ENCODE assay signal across 23 cellular contexts in genomic region chr1:55033215-55033614, GRCh38. TPM values are rescaled to one million over a fixed set of nuclear protein-coding genes. Genes with fewer than 3 reads are reported as not detected.
DNase-seq lines count a peak whose midpoint lies in the region; ATAC-seq, FAIRE-seq and TF ChIP-seq lines count a peak whose summit lies in the region.
"Had no signal": no experiment of that assay in that cellular context is flagged by ENCODE, and none has a peak within 500 bp of the region (broad histone marks: within the 10 kb centered on the region; RNA-seq: fewer than 3 reads in every experiment).

No MANE protein-coding gene starts in this region.

- H3K4me3 ChIP-seq in HepG2 (replicated peaks in 1 of 3; ENCODE audit: insufficient read depth in 1 of 3, low read depth in 2 of 3, low read length in 3 of 3) (peak overlapping the region in 1 of 3 experiments; percentile 34; a peak in 1 of 6 replicates), lower leg skin (ENCODE audit: low read depth, poor library complexity, severe bottlenecking) (no peak overlapping the region)
- H3K4me3 ChIP-seq: GM12878 had no signal

- peaks cover 80% of the 10 kb centered on the region for H3K4me1 Mint-ChIP-seq in nephron progenitor cell
- H3K4me1 Mint-ChIP-seq: CD8-positive, alpha-beta memory T cell had no signal

- POLR2A ChIA-PET in HepG2 (lab: Yijun Ruan, JAX), result interaction anchor here (1.4 kb wide), 1 partner anchor 11 kb away, joined by 5 read pairs; no protein-coding TSS in a partner anchor

- BruUV-seq in HepG2 (replicated peaks; lab: Mats Ljungman, UMichigan), result no TSS peak

- peak overlapping the region; percentile 64 for H3K4me2 ChIP-seq in HepG2 (ENCODE audit: low read depth, low read length)

- no peaks in the 10 kb centered on the region for H3K9me3 ChIP-seq in HepG2 (ENCODE audit: low read length)
- H3K9me3 ChIP-seq: BE2C had no signal

- H3K36me3 Mint-ChIP-seq in nephron progenitor cell (ENCODE audit: low read depth), result peaks cover 12% of the 10 kb centered on the region
- H3K36me3 Mint-ChIP-seq: CD4-positive, CD25-positive, alpha-beta regulatory T cell; CD8-positive, alpha-beta memory T cell had no signal

- in situ Hi-C loops in HepG2 (cut with HindIII; ENCODE audit: extremely low pct_ligation_motif_present, low pct_unique_long_range_greater_than_20kb), result no loop called here

- no peak for FAIRE-seq in HepG2 (lab: Jason Lieb, UNC)
- FAIRE-seq: A204.1, GM12878 had no signal

- peaks cover 18% of the 10 kb centered on the region for H3K27me3 Mint-ChIP-seq in nephron progenitor cell (ENCODE audit: low read depth, poor library complexity)

- 46% methylated on average over 8 of the region's 8 CpGs for WGBS in HepG2 (ENCODE audit: low lambda C conversion rate)
- 77 to 80% methylated on average over 8 of the region's 8 CpGs for WGBS in lower leg skin, 2 donors

- DNase-seq in HepG2 (ENCODE audit: low spot score) (no peak), nephron progenitor cell (no peak), lower leg skin (ENCODE audit: low spot score in 2 of 2) (no peak), sciatic nerve (ENCODE audit: low spot score) (no peak), NOMO-1 treated with dmso at 0.1 percent for 144 hours (lab: John Stamatoyannopoulos, UW; ENCODE audit: unreplicated experiment) (no peak)
- DNase-seq: ACHN; BE2C; C1 segment of cervical spinal cord; CD4-positive, CD25-positive, alpha-beta regulatory T cell; CD8-positive, alpha-beta memory T cell; COR-L47; DMS 273 treated with DMSO at 0.1 percent for 48 hours; DMS53; DND-41; EL; GOT3; H7 had no signal

- no peaks in the 10 kb centered on the region for H3K36me3 ChIP-seq in HepG2 (replicated peaks in 1 of 2; ENCODE audit: control insufficient read depth in 1 of 2, insufficient read depth in 2 of 2, low read length in 2 of 2)
- H3K36me3 ChIP-seq: BE2C had no signal

- no peak for TF ChIP-seq EP300 in HepG2 (IDR thresholded peaks at IDR 0.05; ENCODE audit: low read depth in 2 of 2, low read length in 2 of 2)
- no peak for TF ChIP-seq EP300 in HepG2 (CRISPR knock-in tag; IDR thresholded peaks at IDR 0.05; ENCODE audit: borderline replicate concordance)

- ATAC-seq in esophagus mucosa, result peak; percentile 12
- ATAC-seq in HepG2, result peak; percentile 9; the same call in 2 of the 3 replicates
- no peak for ATAC-seq in sciatic nerve
- no peak for ATAC-seq in HG03108 (IDR thresholded peaks at IDR 0.05; ENCODE audit: unreplicated experiment)
- ATAC-seq: GM12878, HCT116 had no signal

- no peak overlapping the region for H3K4me3 Mint-ChIP-seq in nephron progenitor cell
- H3K4me3 Mint-ChIP-seq: CD4-positive, CD25-positive, alpha-beta regulatory T cell; CD8-positive, alpha-beta memory T cell had no signal

- intact Hi-C loops in HepG2 (cut with micrococcal nuclease; ENCODE audit: unreplicated experiment), result no loop called here
- intact Hi-C loops in lower leg skin (cut with DNase I; ENCODE audit: low total_unique reads), result no loop called here
- intact Hi-C loops in sciatic nerve (cut with DNase I), result no loop called here

- TF ChIP-seq CTCF in HepG2 (CRISPR knock-in tag; IDR thresholded peaks at IDR 0.05), result no peak
- TF ChIP-seq CTCF in nephron progenitor cell (IDR thresholded peaks at IDR 0.05), result no peak
- no peak for TF ChIP-seq CTCF in lower leg skin (IDR thresholded peaks at IDR 0.05)

- H3K9ac ChIP-seq in HepG2 (ENCODE audit: insufficient read depth, low read depth, low read length), result no peak overlapping the region

- no peaks in the 10 kb centered on the region for H3K79me2 ChIP-seq in HepG2 (ENCODE audit: insufficient read depth, low read length)

- H4K20me1 ChIP-seq in HepG2 (ENCODE audit: insufficient read depth, low read length), result no peaks in the 10 kb centered on the region

- H2AFZ ChIP-seq in HepG2 (ENCODE audit: low read length), result no peak overlapping the region

- no peak for TF ChIP-seq RAD21 in HepG2 (CRISPR knock-in tag; IDR thresholded peaks at IDR 0.05)

- peaks cover 0 to 20% of the 10 kb centered on the region in 2 experiments; a peak in 3 of 5 replicates for H3K27me3 ChIP-seq in HepG2 (ENCODE audit: control insufficient read depth in 1 of 2, insufficient read depth in 2 of 2, low read length in 2 of 2)
- H3K27me3 ChIP-seq: BE2C had no signal

- H3K4me1 ChIP-seq in HepG2 (ENCODE audit: insufficient read depth, low read length), result peaks cover 59% of the 10 kb centered on the region
- H3K4me1 ChIP-seq: BE2C had no signal

- peaks cover 22% of the 10 kb centered on the region for H3K9me3 Mint-ChIP-seq in nephron progenitor cell
- H3K9me3 Mint-ChIP-seq: CD8-positive, alpha-beta memory T cell had no signal

- H3K27ac Mint-ChIP-seq in nephron progenitor cell, result peak overlapping the region; percentile 13

- CTCF ChIA-PET in HepG2 (lab: Yijun Ruan, JAX; ENCODE audit: low intra/inter-chr PET ratio, low total read pairs), result no interaction called here

- TF ChIP-seq POLR2A in HepG2 (IDR thresholded peaks at IDR 0.05; ENCODE audit: insufficient read depth in 1 of 2, low read depth in 2 of 2, low read length in 2 of 2) (no peak), lower leg skin (IDR thresholded peaks at IDR 0.05) (no peak)

- H3K27ac ChIP-seq in HepG2 (ENCODE audit: extremely low read length, insufficient read depth, low read length), result no peak overlapping the region

RNA-seq across cellular contexts. Expression of gene PCSK9, which starts 6.1 kb away (rescaled TPM):
- total RNA-seq in esophagus mucosa (18.3 TPM), HepG2 (2016; rRNA removed; fragmentation: Illumina TruSeq; extraction: Trizol) (31.2 and 80.5 TPM in 2 replicates), lower leg skin (1 to 10 TPM in 2 of 4 donors, under 1 TPM in 2; 0.25 to 1.2 (median 0.69) TPM), sciatic nerve (8.6 TPM)
- total RNA-seq in HepG2 (2016; cell fraction: cytosol; rRNA removed; fragmentation: Illumina TruSeq; extraction: Trizol; ENCODE audit: low read depth), result 3.3 and 3.9 TPM in 2 replicates
- total RNA-seq in HepG2 (2016; cell fraction: insoluble cytoplasmic fraction; rRNA removed; fragmentation: Illumina TruSeq; extraction: Trizol), result 27.3 and 85.1 TPM in 2 replicates
- 12.6 and 13.1 TPM in 2 replicates for total RNA-seq in HepG2 (2016; cell fraction: membrane; rRNA removed; fragmentation: Illumina TruSeq; extraction: Trizol)
- total RNA-seq in HepG2 (2016; cell fraction: nucleus; rRNA removed; fragmentation: Illumina TruSeq; extraction: Trizol), result 73.8 and 95.4 TPM in 2 replicates
- 33.3 and 80.9 TPM in 2 replicates for polyA plus RNA-seq in HepG2 (2011; rRNA removed)
- 36.4 and 38.7 TPM in 2 replicates for polyA plus RNA-seq in HepG2 (2011; cell fraction: cytosol; rRNA removed)
- polyA plus RNA-seq in HepG2 (2011; cell fraction: nucleus; rRNA removed), result 62.0 and 98.2 TPM in 2 replicates
- 77.5 and 98.1 TPM in 2 replicates for polyA plus RNA-seq in HepG2 (2012)
- polyA plus RNA-seq in HepG2 (2016; cell fraction: cytosol; fragmentation: Illumina TruSeq; extraction: Trizol; ENCODE audit: low read depth), result 3.3 and 3.7 TPM in 2 replicates
- 24.9 and 30.2 TPM in 2 replicates for polyA plus RNA-seq in HepG2 (2016; cell fraction: insoluble cytoplasmic fraction; fragmentation: Illumina TruSeq; extraction: Trizol; ENCODE audit: low read depth)
- 6.3 and 7.0 TPM in 2 replicates for polyA plus RNA-seq in HepG2 (2016; cell fraction: membrane; fragmentation: Illumina TruSeq; extraction: Trizol; ENCODE audit: low read depth)
- polyA plus RNA-seq in HepG2 (2016; cell fraction: nucleus; fragmentation: Illumina TruSeq; extraction: Trizol; ENCODE audit: insufficient read depth, low read depth), result 132 and 143 TPM in 2 replicates
- polyA minus RNA-seq in HepG2 (2011; rRNA and poly(A)+ RNA removed; ENCODE audit: low replicate concordance), result 63.1 and 66.1 TPM in 2 replicates
- 26.8 and 38.6 TPM in 2 replicates for polyA minus RNA-seq in HepG2 (2011; cell fraction: cytosol; rRNA and poly(A)+ RNA removed)
- polyA minus RNA-seq in HepG2 (2011; cell fraction: nucleus; rRNA and poly(A)+ RNA removed), result 15.3 and 25.5 TPM in 2 replicates
- total RNA-seq: CD4-positive, CD25-positive, alpha-beta regulatory T cell; CD8-positive, alpha-beta memory T cell; G401 had no signal
- polyA plus RNA-seq: CD4-positive, CD25-positive, alpha-beta regulatory T cell; CD8-positive, alpha-beta memory T cell had no signal

RNA-seq across cellular contexts. Expression of gene BSND, which starts 34.5 kb away (rescaled TPM):
- not detected for total RNA-seq in esophagus mucosa
- total RNA-seq in HepG2 (2016; rRNA removed; fragmentation: Illumina TruSeq; extraction: Trizol), result not detected in 2 replicates
- not detected in 2 replicates for total RNA-seq in HepG2 (2016; cell fraction: cytosol; rRNA removed; fragmentation: Illumina TruSeq; extraction: Trizol; ENCODE audit: low read depth)
- not detected in 2 replicates for total RNA-seq in HepG2 (2016; cell fraction: insoluble cytoplasmic fraction; rRNA removed; fragmentation: Illumina TruSeq; extraction: Trizol)
- total RNA-seq in HepG2 (2016; cell fraction: membrane; rRNA removed; fragmentation: Illumina TruSeq; extraction: Trizol), result not detected in 2 replicates
- not detected in 2 replicates for total RNA-seq in HepG2 (2016; cell fraction: nucleus; rRNA removed; fragmentation: Illumina TruSeq; extraction: Trizol)
- 0.01 TPM in 1 of 2 replicates, not detected in the other for polyA plus RNA-seq in HepG2 (2011; rRNA removed)
- polyA plus RNA-seq in HepG2 (2011; cell fraction: cytosol; rRNA removed), result 0.03 TPM in 1 of 2 replicates, not detected in the other
- not detected in 2 replicates for polyA plus RNA-seq in HepG2 (2011; cell fraction: nucleus; rRNA removed)
- not detected in 2 replicates for polyA plus RNA-seq in HepG2 (2012)
- not detected in 2 replicates for polyA plus RNA-seq in HepG2 (2016; cell fraction: cytosol; fragmentation: Illumina TruSeq; extraction: Trizol; ENCODE audit: low read depth)
- not detected in 2 replicates for polyA plus RNA-seq in HepG2 (2016; cell fraction: insoluble cytoplasmic fraction; fragmentation: Illumina TruSeq; extraction: Trizol; ENCODE audit: low read depth)
- polyA plus RNA-seq in HepG2 (2016; cell fraction: membrane; fragmentation: Illumina TruSeq; extraction: Trizol; ENCODE audit: low read depth), result not detected in 2 replicates
- not detected in 2 replicates for polyA plus RNA-seq in HepG2 (2016; cell fraction: nucleus; fragmentation: Illumina TruSeq; extraction: Trizol; ENCODE audit: insufficient read depth, low read depth)
- polyA minus RNA-seq in HepG2 (2011; rRNA and poly(A)+ RNA removed; ENCODE audit: low replicate concordance), result not detected in 2 replicates
- polyA minus RNA-seq in HepG2 (2011; cell fraction: cytosol; rRNA and poly(A)+ RNA removed), result not detected in 2 replicates
- polyA minus RNA-seq in HepG2 (2011; cell fraction: nucleus; rRNA and poly(A)+ RNA removed), result not detected in 2 replicates
- total RNA-seq in lower leg skin, result not detected
- total RNA-seq in sciatic nerve, result not detected
- total RNA-seq: CD4-positive, CD25-positive, alpha-beta regulatory T cell; CD8-positive, alpha-beta memory T cell; G401; GM12878 had no signal
- polyA plus RNA-seq: CD4-positive, CD25-positive, alpha-beta regulatory T cell; CD8-positive, alpha-beta memory T cell; GM12878 had no signal

RNA-seq across cellular contexts. Expression of gene TMEM61, which starts 52.8 kb away (rescaled TPM):
- total RNA-seq in esophagus mucosa (1.4 TPM), HepG2 (2016; rRNA removed; fragmentation: Illumina TruSeq; extraction: Trizol) (not detected in 2 replicates), lower leg skin (1 to 10 TPM; 3.1 to 4.6 (median 4.4) TPM), sciatic nerve (not detected)
- not detected in 2 replicates for total RNA-seq in HepG2 (2016; cell fraction: cytosol; rRNA removed; fragmentation: Illumina TruSeq; extraction: Trizol; ENCODE audit: low read depth)
- not detected in 2 replicates for total RNA-seq in HepG2 (2016; cell fraction: insoluble cytoplasmic fraction; rRNA removed; fragmentation: Illumina TruSeq; extraction: Trizol)
- total RNA-seq in HepG2 (2016; cell fraction: membrane; rRNA removed; fragmentation: Illumina TruSeq; extraction: Trizol), result not detected in 2 replicates
- not detected in 2 replicates for total RNA-seq in HepG2 (2016; cell fraction: nucleus; rRNA removed; fragmentation: Illumina TruSeq; extraction: Trizol)
- not detected in 2 replicates for polyA plus RNA-seq in HepG2 (2011; rRNA removed)
- 0.04 TPM in 1 of 2 replicates, not detected in the other for polyA plus RNA-seq in HepG2 (2011; cell fraction: cytosol; rRNA removed)
- polyA plus RNA-seq in HepG2 (2011; cell fraction: nucleus; rRNA removed), result not detected in 2 replicates
- polyA plus RNA-seq in HepG2 (2012), result not detected in 2 replicates
- polyA plus RNA-seq in HepG2 (2016; cell fraction: cytosol; fragmentation: Illumina TruSeq; extraction: Trizol; ENCODE audit: low read depth), result not detected in 2 replicates
- polyA plus RNA-seq in HepG2 (2016; cell fraction: insoluble cytoplasmic fraction; fragmentation: Illumina TruSeq; extraction: Trizol; ENCODE audit: low read depth), result not detected in 2 replicates
- polyA plus RNA-seq in HepG2 (2016; cell fraction: membrane; fragmentation: Illumina TruSeq; extraction: Trizol; ENCODE audit: low read depth), result not detected in 2 replicates
- not detected in 2 replicates for polyA plus RNA-seq in HepG2 (2016; cell fraction: nucleus; fragmentation: Illumina TruSeq; extraction: Trizol; ENCODE audit: insufficient read depth, low read depth)
- not detected in 2 replicates for polyA minus RNA-seq in HepG2 (2011; rRNA and poly(A)+ RNA removed; ENCODE audit: low replicate concordance)
- not detected in 2 replicates for polyA minus RNA-seq in HepG2 (2011; cell fraction: cytosol; rRNA and poly(A)+ RNA removed)
- polyA minus RNA-seq in HepG2 (2011; cell fraction: nucleus; rRNA and poly(A)+ RNA removed), result not detected in 2 replicates
- total RNA-seq: CD4-positive, CD25-positive, alpha-beta regulatory T cell; CD8-positive, alpha-beta memory T cell; G401; GM12878 had no signal
- polyA plus RNA-seq: CD4-positive, CD25-positive, alpha-beta regulatory T cell; CD8-positive, alpha-beta memory T cell; GM12878 had no signal

Comparison
In these comparisons a context has a peak if more than half of its experiments do, and no peak if none do; other contexts are left out.
1. ATAC-seq: peak in esophagus mucosa (single experiment) and HepG2 (single experiment); none in sciatic nerve (single experiment) and HG03108 (single experiment).